ENCODE assay signal across 9 cellular contexts in genomic region chr10:32367793-32368453, GRCh38. TPM values are rescaled to one million over a fixed set of nuclear protein-coding genes. Genes with fewer than 3 reads are reported as not detected.
DNase-seq lines count a peak whose midpoint lies in the region; ATAC-seq, FAIRE-seq and TF ChIP-seq lines count a peak whose summit lies in the region.
"Had no signal": no experiment of that assay in that cellular context is flagged by ENCODE, and none has a peak within 500 bp of the region (broad histone marks: within the 10 kb centered on the region; RNA-seq: fewer than 3 reads in every experiment).

No MANE protein-coding gene starts in this region.

- H3K27ac ChIP-seq in Karpas-422 (ENCODE audit: low read length) (0 out of 2 replicates have a peak overlapping the region, but pooled peaks have one; percentile 16), hepatocyte (no peak overlapping the region), smooth muscle cell (ENCODE audit: low read depth) (no peak overlapping the region)
- H3K27ac ChIP-seq: BLaER1 had no signal

- H3K9ac ChIP-seq in Karpas-422 (ENCODE audit: low read length) (peak overlapping the region; percentile 28; the same call in 1 of the 2 replicates), smooth muscle cell (ENCODE audit: low read depth) (no peak overlapping the region)
- H3K9ac ChIP-seq: BLaER1 had no signal

- DNase-seq in DMS 273 (lab: John Stamatoyannopoulos, UW; ENCODE audit: unreplicated experiment): peak; percentile 62
- no peak for DNase-seq in DMS 273 treated with DMSO at 0.1 percent for 48 hours (lab: John Stamatoyannopoulos, UW)
- peak; percentile 90 for DNase-seq in Karpas-422
- peak; percentile 75 for DNase-seq in astrocyte of the hippocampus (ENCODE audit: low read depth, low spot score)
- DNase-seq in hepatocyte (ENCODE audit: low spot score): peak; percentile 81
- no peak for DNase-seq in smooth muscle cell (lab: John Stamatoyannopoulos, UW; ENCODE audit: unreplicated experiment)

- ATAC-seq in GM19452 (IDR thresholded peaks at IDR 0.05; ENCODE audit: unreplicated experiment): no peak

- H3K36me3 ChIP-seq in Karpas-422 (ENCODE audit: insufficient read depth, low read length) (0 out of 2 replicates have a peak, but pooled peaks cover 4% of the 10 kb centered on the region), hepatocyte (replicated peaks; ENCODE audit: insufficient read depth, low read depth) (no peaks in the 10 kb centered on the region), smooth muscle cell (ENCODE audit: low read depth) (no peaks in the 10 kb centered on the region)

- H3K79me2 ChIP-seq in Karpas-422 (ENCODE audit: low read length): peaks cover 99% of the 10 kb centered on the region
- H3K79me2 ChIP-seq in hepatocyte: peaks cover 89% of the 10 kb centered on the region
- H3K79me2 ChIP-seq in smooth muscle cell (ENCODE audit: low read depth): peaks cover 93% of the 10 kb centered on the region

- TF ChIP-seq CTCF in hepatocyte (IDR thresholded peaks at IDR 0.05; ENCODE audit: poor library complexity): peak; percentile 75
- peak; percentile 75 for TF ChIP-seq CTCF in smooth muscle cell (IDR thresholded peaks at IDR 0.05; ENCODE audit: borderline replicate concordance, insufficient read depth, poor library complexity, severe bottlenecking)

- H3K9me3 ChIP-seq in Karpas-422 (ENCODE audit: low read length) (no peaks in the 10 kb centered on the region), hepatocyte (ENCODE audit: low read depth) (no peaks in the 10 kb centered on the region), smooth muscle cell (replicated peaks; ENCODE audit: low read depth) (no peaks in the 10 kb centered on the region)
- H3K9me3 ChIP-seq: BLaER1 had no signal

- H2AFZ ChIP-seq in Karpas-422 (ENCODE audit: low read length) (no peak overlapping the region), hepatocyte (no peak overlapping the region), smooth muscle cell (ENCODE audit: low read depth) (no peak overlapping the region)

- H4K20me1 ChIP-seq in Karpas-422 (ENCODE audit: insufficient read depth, low read depth, low read length) (no peaks in the 10 kb centered on the region), hepatocyte (ENCODE audit: insufficient read depth, poor library complexity, severe bottlenecking) (peaks cover 25% of the 10 kb centered on the region), smooth muscle cell (ENCODE audit: low read depth) (peaks cover 99% of the 10 kb centered on the region)

- no peaks in the 10 kb centered on the region for H3K9me2 ChIP-seq in Karpas-422 (replicated peaks; ENCODE audit: insufficient read depth, low read length)
- no peaks in the 10 kb centered on the region for H3K9me2 ChIP-seq in hepatocyte (replicated peaks; ENCODE audit: insufficient read depth)

- H3K4me2 ChIP-seq in Karpas-422 (ENCODE audit: low read depth, low read length, poor library complexity, severe bottlenecking): peak overlapping the region; percentile 43
- no peak overlapping the region for H3K4me2 ChIP-seq in hepatocyte
- H3K4me2 ChIP-seq in smooth muscle cell: peak overlapping the region; percentile 60
- H3K4me2 ChIP-seq: BLaER1 had no signal

- H3K27me3 ChIP-seq in Karpas-422 (ENCODE audit: low read length): no peaks in the 10 kb centered on the region
- H3K27me3 ChIP-seq in hepatocyte: no peaks in the 10 kb centered on the region
- no peaks in the 10 kb centered on the region for H3K27me3 ChIP-seq in smooth muscle cell (ENCODE audit: low read depth)
- H3K27me3 ChIP-seq: BLaER1 had no signal

- peaks cover 10% of the 10 kb centered on the region for H3F3A ChIP-seq in smooth muscle cell (ENCODE audit: low read depth)

- FAIRE-seq in TTC549 (lab: Jason Lieb, UNC): peak; percentile 69

- H3K4me3 ChIP-seq in Karpas-422 (ENCODE audit: low read length) (no peak overlapping the region), hepatocyte (no peak overlapping the region), smooth muscle cell (no peak overlapping the region)
- H3K4me3 ChIP-seq: BLaER1 had no signal

- H3K4me1 ChIP-seq in Karpas-422 (ENCODE audit: low read length) (peaks cover 24% of the 10 kb centered on the region), hepatocyte (ENCODE audit: insufficient read depth) (no peaks in the 10 kb centered on the region), smooth muscle cell (ENCODE audit: low read depth) (peaks cover 3% of the 10 kb centered on the region)

- 48% methylated on average over 7 of the region's 7 CpGs for WGBS in hepatocyte (ENCODE audit: low lambda C conversion rate, missing lambda C conversion rate)
- WGBS in smooth muscle cell (ENCODE audit: low lambda C conversion rate): 47% methylated on average over 7 of the region's 7 CpGs

RNA-seq across cellular contexts. Expression of gene EPC1, which starts 21.0 kb away (rescaled TPM):
- total RNA-seq in Karpas-422 (2014; rRNA removed; shearing (Covaris generic); ENCODE audit: low replicate concordance): 35.6 and 56.9 TPM in 2 replicates
- total RNA-seq in hepatocyte (31.4 and 36.3 TPM in 2 replicates), smooth muscle cell (52.1 TPM in 2 replicates)
- polyA plus RNA-seq in hepatocyte (19.4 and 19.8 TPM in 2 replicates), smooth muscle cell (16.3 and 19.4 TPM in 2 replicates)

Comparison
In these comparisons a context has a peak if more than half of its experiments do, and no peak if none do; other contexts are left out.
1. DNase-seq: peak in DMS 273 (single experiment), Karpas-422 (single experiment), astrocyte of the hippocampus (single experiment) and hepatocyte (single experiment); none in DMS 273 treated with DMSO at 0.1 percent for 48 hours (single experiment) and smooth muscle cell (single experiment).